8 cellular contexts compared by ENCODE assay signal in genomic region chr5:77935516-77936364, GRCh38.
DNase-seq lines count a peak whose midpoint lies in the region; ATAC-seq lines count a peak whose summit lies in the region.

No MANE protein-coding gene starts in this region.

- peak; percentile 11 for DNase-seq in CD1c-positive myeloid dendritic cell (ENCODE audit: extremely low spot score)
- peak; percentile 72 for DNase-seq in MG63
- DNase-seq in activated naive CD8-positive, alpha-beta T cell treated with anti-CD3 and anti-CD28 coated beads, Interleukin-2, amount 10 ng/mL, durations not matched to agents 7 days and 5 days = no peak
- DNase-seq in NCI-H1930 (lab: John Stamatoyannopoulos, UW) = no peak
- no peak for DNase-seq in NCI-H187 (lab: John Stamatoyannopoulos, UW)
- no peak for DNase-seq in activated CD8-positive, alpha-beta memory T cell treated with anti-CD3 and anti-CD28 coated beads, Interleukin-2, amount 50 U/mL, for 4 hours
- no peak for DNase-seq in cerebellar cortex (ENCODE audit: low spot score)

- H3K27me3 ChIP-seq in MG63 = no peaks in the 10 kb centered on the region

- ATAC-seq in GM21367 (IDR thresholded peaks at IDR 0.05; ENCODE audit: unreplicated experiment) = peak; percentile 43
- ATAC-seq in activated naive CD8-positive, alpha-beta T cell treated with anti-CD3 and anti-CD28 coated beads, Interleukin-2, amount 10 ng/mL, durations not matched to agents 7 days and 5 days (ENCODE audit: low read depth) = peak; percentile 88

- H3K36me3 ChIP-seq in MG63 = no peaks in the 10 kb centered on the region

- H3K9me3 Mint-ChIP-seq in activated naive CD8-positive, alpha-beta T cell treated with anti-CD3 and anti-CD28 coated beads, Interleukin-2, amount 10 ng/mL, durations not matched to agents 7 days and 5 days = peaks cover 4% of the 10 kb centered on the region

- 0 out of 2 replicates have a peak, but pooled peaks cover 3% of the 10 kb centered on the region for H3K9me3 ChIP-seq in MG63

- peak overlapping the region; percentile 28 for H3K4me3 Mint-ChIP-seq in activated naive CD8-positive, alpha-beta T cell treated with anti-CD3 and anti-CD28 coated beads, Interleukin-2, amount 10 ng/mL, durations not matched to agents 7 days and 5 days

- peaks cover 13% of the 10 kb centered on the region for H3K27me3 Mint-ChIP-seq in activated naive CD8-positive, alpha-beta T cell treated with anti-CD3 and anti-CD28 coated beads, Interleukin-2, amount 10 ng/mL, durations not matched to agents 7 days and 5 days

- peaks cover 7% of the 10 kb centered on the region for H3K4me1 Mint-ChIP-seq in activated naive CD8-positive, alpha-beta T cell treated with anti-CD3 and anti-CD28 coated beads, Interleukin-2, amount 10 ng/mL, durations not matched to agents 7 days and 5 days

- peak overlapping the region; percentile 69 for H3K27ac Mint-ChIP-seq in activated naive CD8-positive, alpha-beta T cell treated with anti-CD3 and anti-CD28 coated beads, Interleukin-2, amount 10 ng/mL, durations not matched to agents 7 days and 5 days

- H3K36me3 Mint-ChIP-seq in activated naive CD8-positive, alpha-beta T cell treated with anti-CD3 and anti-CD28 coated beads, Interleukin-2, amount 10 ng/mL, durations not matched to agents 7 days and 5 days = peaks cover 2% of the 10 kb centered on the region

- no peak overlapping the region for H3K4me3 ChIP-seq in MG63

- POLR2A ChIA-PET in activated naive CD8-positive, alpha-beta T cell treated with anti-CD3 and anti-CD28 coated beads, Interleukin-2, amount 10 ng/mL, durations not matched to agents 7 days and 5 days (lab: Charles Lee) = no interaction called here

Comparison
In these comparisons a context has a peak if more than half of its experiments do, and no peak if none do; other contexts are left out.
1. DNase-seq: peak in CD1c-positive myeloid dendritic cell (single experiment) and MG63 (single experiment); none in activated naive CD8-positive, alpha-beta T cell treated with anti-CD3 and anti-CD28 coated beads, Interleukin-2, amount 10 ng/mL, durations not matched to agents 7 days and 5 days (single experiment), NCI-H1930 (0 of 2), NCI-H187 (0 of 2), activated CD8-positive, alpha-beta memory T cell treated with anti-CD3 and anti-CD28 coated beads, Interleukin-2, amount 50 U/mL, for 4 hours (single experiment) and cerebellar cortex (single experiment).